In genomic region chr16:13392341-13392740, GRCh38 we compare ENCODE assay signal across 18 cellular contexts.
DNase-seq lines count a peak whose midpoint lies in the region; ATAC-seq and TF ChIP-seq lines count a peak whose summit lies in the region.
"Had no signal": no experiment of that assay in that cellular context is flagged by ENCODE, and none has a peak within 500 bp of the region (broad histone marks: within the 10 kb centered on the region; RNA-seq: fewer than 3 reads in every experiment).

No MANE protein-coding gene starts in this region.

- H3K27me3 ChIP-seq in OCI-LY1 (ENCODE audit: insufficient read depth, low read length) (no peaks in the 10 kb centered on the region), endodermal cell (ENCODE audit: control insufficient read depth, insufficient read depth, low read length, poor library complexity, severe bottlenecking) (no peaks in the 10 kb centered on the region)
- H3K27me3 ChIP-seq: BLaER1 had no signal

- H3K9ac ChIP-seq in OCI-LY1 (ENCODE audit: low read length) (peak overlapping the region; percentile 86), endodermal cell (ENCODE audit: extremely low read depth, low read length, poor library complexity, severe bottlenecking) (no peak overlapping the region)
- H3K9ac ChIP-seq: BLaER1 had no signal

- 0 out of 2 replicates have a peak, but pooled peaks cover 4% of the 10 kb centered on the region for H3K9me3 ChIP-seq in OCI-LY1 (ENCODE audit: low read length)
- peaks cover 12% of the 10 kb centered on the region for H3K9me3 ChIP-seq in endodermal cell (ENCODE audit: control insufficient read depth, low read length)
- H3K9me3 ChIP-seq: A549 had no signal

- ATAC-seq in HG03342 (IDR thresholded peaks at IDR 0.05; ENCODE audit: unreplicated experiment) (no peak), HG03442 (IDR thresholded peaks at IDR 0.05; ENCODE audit: unreplicated experiment) (no peak)
- ATAC-seq: A549, K562 had no signal

- peak overlapping the region; percentile 38 for H3K4me3 ChIP-seq in OCI-LY1 (ENCODE audit: low read depth, low read length, poor library complexity, severe bottlenecking)
- no peak overlapping the region for H3K4me3 ChIP-seq in endodermal cell (ENCODE audit: low read length)
- H3K4me3 ChIP-seq: A549, BLaER1, K562 had no signal

- H4K20me1 ChIP-seq in OCI-LY1 (ENCODE audit: insufficient read depth, low read length): no peaks in the 10 kb centered on the region
- H4K20me1 ChIP-seq: BLaER1 had no signal

- DNase-seq in NCI-H2171 treated with DMSO at 0.1 percent for 48 hours (lab: John Stamatoyannopoulos, UW) (peak; percentile 34), NCI-H2171 (lab: John Stamatoyannopoulos, UW) (no peak), endodermal cell (no peak), SK-N-DZ (ENCODE audit: low spot score) (no peak)
- DNase-seq: CD4-positive, alpha-beta memory T cell; DMS79 treated with DMSO at 0.1 percent for 48 hours; EL; H9; IMR-90 had no signal

- H3K4me2 ChIP-seq in OCI-LY1 (ENCODE audit: low read length): peak overlapping the region; percentile 64
- H3K4me2 ChIP-seq: A549, BLaER1 had no signal

- H3K4me1 ChIP-seq in OCI-LY1 (ENCODE audit: insufficient read depth, low read length, severe bottlenecking): peaks cover 91% of the 10 kb centered on the region
- peaks cover 5% of the 10 kb centered on the region for H3K4me1 ChIP-seq in endodermal cell (ENCODE audit: control insufficient read depth, insufficient read depth, low read length)
- H3K4me1 ChIP-seq: A549 had no signal

- H3K27ac ChIP-seq in OCI-LY1 (ENCODE audit: low read depth, low read length, poor library complexity, severe bottlenecking) (peak overlapping the region; percentile 100), endodermal cell (ENCODE audit: low read depth, low read length) (no peak overlapping the region)
- H3K27ac ChIP-seq: 22Rv1, A549, BLaER1, HL-60 had no signal

- peaks cover 18% of the 10 kb centered on the region for H3K9me3 Mint-ChIP-seq in endodermal cell

- TF ChIP-seq CTCF in OCI-LY1 (IDR thresholded peaks at IDR 0.05; ENCODE audit: low read length) (peak; percentile 55), endodermal cell (conservative IDR thresholded peaks at IDR 0.05) (peak; percentile 13)

- H3K9me2 ChIP-seq in OCI-LY1 (ENCODE audit: low read depth, low read length): no peaks in the 10 kb centered on the region

- H2AFZ ChIP-seq in OCI-LY1 (ENCODE audit: low read length): no peak overlapping the region

- peaks cover 18% of the 10 kb centered on the region for H3K4me1 Mint-ChIP-seq in endodermal cell
- H3K4me1 Mint-ChIP-seq: CD14-positive monocyte; CD4-positive, alpha-beta memory T cell had no signal

- no peaks in the 10 kb centered on the region for H3K79me2 ChIP-seq in OCI-LY1 (ENCODE audit: insufficient read depth, low read length)

- WGBS in endodermal cell (ENCODE audit: insufficient coverage in 1 of 2, insufficient read length in 1 of 2), 2 experiments: 87 to 95% methylated on average over 4 of the region's 4 CpGs

- H3K36me3 ChIP-seq in OCI-LY1 (ENCODE audit: insufficient read depth, low read length) (no peaks in the 10 kb centered on the region), endodermal cell (ENCODE audit: control insufficient read depth, insufficient read depth, low read length) (no peaks in the 10 kb centered on the region)
- H3K36me3 ChIP-seq: BLaER1 had no signal

- H3K36me3 Mint-ChIP-seq in endodermal cell (ENCODE audit: low read depth): peaks cover 4% of the 10 kb centered on the region
- H3K36me3 Mint-ChIP-seq: CD14-positive monocyte; CD4-positive, alpha-beta memory T cell had no signal

- no peak overlapping the region for H3K4me3 Mint-ChIP-seq in endodermal cell
- H3K4me3 Mint-ChIP-seq: CD14-positive monocyte; CD4-positive, alpha-beta memory T cell; H9 had no signal

- peaks cover 18% of the 10 kb centered on the region for H3F3A ChIP-seq in OCI-LY1 (ENCODE audit: insufficient read depth, low read length)

- no peaks in the 10 kb centered on the region for H3K27me3 Mint-ChIP-seq in endodermal cell (ENCODE audit: insufficient read depth)
- H3K27me3 Mint-ChIP-seq: CD4-positive, alpha-beta memory T cell had no signal

- H3K27ac Mint-ChIP-seq in endodermal cell: no peak overlapping the region
- H3K27ac Mint-ChIP-seq: CD14-positive monocyte; CD4-positive, alpha-beta memory T cell; H9 had no signal
